ENCODE assay signal across 8 cellular contexts in the genomic region with DNA sequence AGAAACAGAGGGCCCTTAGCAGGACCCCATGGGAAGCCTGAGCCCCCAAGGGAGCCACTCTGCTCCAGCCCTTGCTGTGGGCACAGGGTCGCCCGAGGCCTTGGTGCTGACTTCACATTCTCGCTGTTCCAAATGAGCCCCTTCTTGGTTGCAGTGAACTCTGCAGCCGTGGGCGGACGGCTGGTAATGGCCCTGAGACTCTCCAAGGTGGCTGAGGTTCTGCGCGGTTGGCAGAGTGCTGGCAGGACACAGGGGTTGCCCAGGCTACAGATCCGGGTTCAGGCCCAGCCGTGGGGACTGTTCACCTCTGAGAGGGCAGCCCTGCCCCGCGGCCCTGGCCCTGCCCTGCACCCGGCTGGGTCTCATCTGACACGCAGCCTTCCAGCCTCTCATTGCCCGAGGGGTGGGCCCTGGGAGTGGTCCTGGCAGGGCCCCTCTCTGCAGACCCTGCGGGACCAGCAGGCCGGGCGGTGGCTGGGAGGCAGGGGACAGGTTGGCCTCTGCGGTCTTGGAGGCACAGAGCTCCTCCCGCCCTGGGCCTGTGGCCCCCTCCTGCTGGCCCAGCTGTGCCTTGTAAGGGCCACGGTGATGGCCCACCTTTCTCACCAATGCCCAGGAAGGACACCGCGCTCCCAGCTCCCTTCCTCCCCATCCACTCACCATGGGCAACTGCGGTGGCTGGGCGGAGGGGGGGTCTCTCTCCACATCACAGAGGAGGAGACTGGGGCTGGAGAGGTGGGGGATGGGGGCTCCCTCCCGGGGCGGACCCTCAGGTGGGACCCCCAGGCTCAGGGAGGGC.
DNase-seq lines count a peak whose midpoint lies in the region; ATAC-seq and TF ChIP-seq lines count a peak whose summit lies in the region.

No MANE protein-coding gene starts in this region.

- H3K27ac ChIP-seq in VCaP = peak overlapping the region; percentile 52; the same call in 1 of the 2 replicates

- no peak for TF ChIP-seq CTCF in VCaP (conservative IDR thresholded peaks at IDR 0.05)

- ATAC-seq in HG02678 (IDR thresholded peaks at IDR 0.05; ENCODE audit: unreplicated experiment) (peak; percentile 9), GM19397 (IDR thresholded peaks at IDR 0.05; ENCODE audit: unreplicated experiment) (no peak)

- DNase-seq in NCI-H146 (lab: John Stamatoyannopoulos, UW) = peak; percentile 70
- no peak for DNase-seq in NCI-H146 treated with DMSO at 0.1 percent for 48 hours (lab: John Stamatoyannopoulos, UW; ENCODE audit: unreplicated experiment)
- DNase-seq in iPS-NIHi11 (ENCODE audit: low spot score) = peak; percentile 61
- no peak for DNase-seq in medulla oblongata (ENCODE audit: extremely low spot score)
- no peak for DNase-seq in NCI-H1694 (lab: John Stamatoyannopoulos, UW)

Comparison
In these comparisons a context has a peak if more than half of its experiments do, and no peak if none do; other contexts are left out.
1. DNase-seq: peak in NCI-H146 (single experiment) and iPS-NIHi11 (single experiment); none in NCI-H146 treated with DMSO at 0.1 percent for 48 hours (single experiment), medulla oblongata (single experiment) and NCI-H1694 (single experiment).